ENCODE assay signal across 15 cellular contexts in genomic region chr5:43016217-43016779, GRCh38. TPM values are rescaled to one million over a fixed set of nuclear protein-coding genes. Genes with fewer than 3 reads are reported as not detected.
DNase-seq lines count a peak whose midpoint lies in the region; ATAC-seq and TF ChIP-seq lines count a peak whose summit lies in the region.
"Had no signal": no experiment of that assay in that cellular context is flagged by ENCODE, and none has a peak within 500 bp of the region (broad histone marks: within the 10 kb centered on the region; RNA-seq: fewer than 3 reads in every experiment).

No MANE protein-coding gene starts in this region.

- H3K36me3 ChIP-seq in Loucy (ENCODE audit: insufficient read depth, low read length) (peaks cover 4% of the 10 kb centered on the region; the same call in 1 of the 2 replicates), neutrophil (no peaks in the 10 kb centered on the region)
- H3K36me3 ChIP-seq: breast epithelium, SJCRH30 had no signal

- no peak for ATAC-seq in HG03354 (IDR thresholded peaks at IDR 0.05; ENCODE audit: poor library complexity, severe bottlenecking, unreplicated experiment)

- H3K4me3 Mint-ChIP-seq in T-helper 1 cell treated with Interleukin-12 subunit alpha and Interleukin-12 subunit beta and Interleukin-4 antibody, amounts not matched to agents 30 μg/mL and 1 μg/mL, for 36 hours, result peak overlapping the region; percentile 96
- H3K4me3 Mint-ChIP-seq in chondrocyte (ENCODE audit: unreplicated experiment), result peak overlapping the region; percentile 23

- peak overlapping the region; percentile 97 for H3K4me3 ChIP-seq in Loucy (ENCODE audit: low read length, poor library complexity, severe bottlenecking)
- H3K4me3 ChIP-seq in neutrophil (ENCODE audit: low read depth in 1 of 2, low read length in 1 of 2), result peak overlapping the region in 1 of 2 experiments; percentile 72

- no peak overlapping the region for H2AFZ ChIP-seq in Loucy (ENCODE audit: low read length)

- TF ChIP-seq CTCF in Loucy (conservative IDR thresholded peaks at IDR 0.05; ENCODE audit: low read length) (no peak), chondrocyte (IDR thresholded peaks at IDR 0.05) (no peak), neutrophil (IDR thresholded peaks at IDR 0.05) (no peak)

- H3K9me3 Mint-ChIP-seq in T-helper 1 cell treated with Interleukin-12 subunit alpha and Interleukin-12 subunit beta and Interleukin-4 antibody, amounts not matched to agents 30 μg/mL and 1 μg/mL, for 36 hours, result no peaks in the 10 kb centered on the region
- H3K9me3 Mint-ChIP-seq in chondrocyte (ENCODE audit: low read depth), result no peaks in the 10 kb centered on the region

- H3K27me3 ChIP-seq in Loucy (ENCODE audit: insufficient read depth, low read length, poor library complexity, severe bottlenecking) (no peaks in the 10 kb centered on the region), neutrophil (no peaks in the 10 kb centered on the region)
- H3K27me3 ChIP-seq: SJCRH30 had no signal

- H3K4me1 ChIP-seq in Loucy (ENCODE audit: insufficient read depth, low read length, poor library complexity, severe bottlenecking), result peaks cover 51% of the 10 kb centered on the region
- H3K4me1 ChIP-seq in neutrophil (ENCODE audit: control insufficient read depth in 1 of 2, insufficient read depth in 1 of 2, low read depth in 1 of 2, low read length in 1 of 2), result peaks cover 32 to 34% of the 10 kb centered on the region in 2 experiments
- H3K4me1 ChIP-seq: breast epithelium had no signal

- H3K27me3 Mint-ChIP-seq in T-helper 1 cell treated with Interleukin-12 subunit alpha and Interleukin-12 subunit beta and Interleukin-4 antibody, amounts not matched to agents 30 μg/mL and 1 μg/mL, for 36 hours (ENCODE audit: low read depth), result no peaks in the 10 kb centered on the region
- no peaks in the 10 kb centered on the region for H3K27me3 Mint-ChIP-seq in chondrocyte (ENCODE audit: low read depth)

- DNase-seq in T-helper 1 cell, result no peak
- no peak for DNase-seq in chondrocyte (ENCODE audit: low spot score)
- DNase-seq in substantia nigra (lab: John Stamatoyannopoulos, UW), result no peak
- DNase-seq in NCI-H345 (lab: John Stamatoyannopoulos, UW), result no peak
- DNase-seq: 8988T; activated CD4-positive, alpha-beta T cell treated with anti-CD3 and anti-CD28 coated beads for 4 hours; kidney glomerular epithelial cell; NCI-H510A treated with DMSO at 0.1 percent for 48 hours; posterior cingulate gyrus; SJCRH30 had no signal

- no peaks in the 10 kb centered on the region for H3K9me2 ChIP-seq in Loucy (replicated peaks; ENCODE audit: low read depth, low read length)

- peaks cover 14% of the 10 kb centered on the region for H3K36me3 Mint-ChIP-seq in T-helper 1 cell treated with Interleukin-12 subunit alpha and Interleukin-12 subunit beta and Interleukin-4 antibody, amounts not matched to agents 30 μg/mL and 1 μg/mL, for 36 hours (ENCODE audit: low read depth)
- H3K36me3 Mint-ChIP-seq in chondrocyte (ENCODE audit: low read depth), result no peaks in the 10 kb centered on the region

- H3K27ac ChIP-seq in neutrophil (peak overlapping the region; percentile 90), substantia nigra (ENCODE audit: low read depth, low read length, poor library complexity, severe bottlenecking) (no peak overlapping the region)

- peaks cover 4% of the 10 kb centered on the region for H4K20me1 ChIP-seq in Loucy (ENCODE audit: insufficient read depth, low read length, poor library complexity, severe bottlenecking)

- peaks cover 17% of the 10 kb centered on the region; the same call in 1 of the 2 replicates for H3F3A ChIP-seq in Loucy (ENCODE audit: low read depth)

- H3K79me2 ChIP-seq in Loucy (ENCODE audit: insufficient read depth, low read length), result peaks cover 91% of the 10 kb centered on the region

- H3K4me1 Mint-ChIP-seq in T-helper 1 cell treated with Interleukin-12 subunit alpha and Interleukin-12 subunit beta and Interleukin-4 antibody, amounts not matched to agents 30 μg/mL and 1 μg/mL, for 36 hours (ENCODE audit: low read depth), result peaks cover 43% of the 10 kb centered on the region
- peaks cover 34% of the 10 kb centered on the region for H3K4me1 Mint-ChIP-seq in chondrocyte (ENCODE audit: low read depth)

- H3K9me3 ChIP-seq in Loucy (ENCODE audit: insufficient read depth, low read depth, low read length) (no peaks in the 10 kb centered on the region), neutrophil (no peaks in the 10 kb centered on the region)
- H3K9me3 ChIP-seq: breast epithelium, SJCRH30 had no signal

- peak overlapping the region; percentile 87 for H3K4me2 ChIP-seq in Loucy (ENCODE audit: low read depth, low read length, poor library complexity, severe bottlenecking)

- peak overlapping the region; percentile 100 for H3K27ac Mint-ChIP-seq in T-helper 1 cell treated with Interleukin-12 subunit alpha and Interleukin-12 subunit beta and Interleukin-4 antibody, amounts not matched to agents 30 μg/mL and 1 μg/mL, for 36 hours
- no peak overlapping the region for H3K27ac Mint-ChIP-seq in chondrocyte (ENCODE audit: unreplicated experiment)

- peak overlapping the region; percentile 99 for H3K9ac ChIP-seq in Loucy (ENCODE audit: low read depth, low read length, poor library complexity, severe bottlenecking)

RNA-seq across cellular contexts. Expression of gene ANXA2R, which starts 23.8 kb away (rescaled TPM):
- total RNA-seq in chondrocyte, result 1.2 to 3.5 TPM (median 1.7 TPM) in 3 replicates
